In the genomic region with DNA sequence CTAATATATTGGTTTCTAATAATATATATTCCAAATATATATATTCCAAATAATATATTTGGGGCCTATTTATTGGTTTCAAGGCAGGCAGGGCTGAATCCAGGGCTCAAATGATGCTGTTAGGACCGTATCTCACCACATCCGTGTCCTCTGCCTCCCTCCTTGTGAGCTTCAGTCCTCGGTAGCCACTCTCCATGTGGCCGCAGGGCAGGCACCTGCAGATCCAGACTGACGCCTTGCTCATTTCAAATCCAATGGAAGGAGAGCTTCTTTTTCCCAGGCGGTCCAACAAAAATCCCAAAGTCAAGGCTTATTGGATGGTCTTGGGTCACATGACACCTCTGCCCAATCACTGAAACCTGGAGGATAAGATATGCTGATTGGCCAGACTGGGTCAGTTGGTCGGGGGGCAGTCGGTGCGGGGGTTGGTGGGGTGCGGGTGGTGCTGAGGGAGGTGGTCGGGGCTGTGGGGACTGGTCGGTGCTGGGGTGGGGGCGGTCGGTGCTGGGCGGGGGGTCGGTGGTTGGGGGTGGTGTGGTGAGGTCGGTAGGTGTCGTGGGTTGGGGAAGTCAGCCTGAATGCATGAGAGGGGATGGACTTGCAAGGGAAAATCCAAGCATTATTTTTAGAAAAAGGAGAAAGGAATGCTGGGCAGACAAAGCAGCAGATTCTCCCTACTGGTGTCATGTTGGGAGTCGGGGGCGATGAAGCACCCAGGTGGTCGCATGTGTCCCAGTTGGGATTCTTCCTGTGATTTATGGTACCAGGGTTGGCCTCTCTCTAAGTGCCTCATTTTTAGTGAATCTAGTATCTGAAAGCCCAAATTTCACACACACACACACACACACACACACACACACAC, we compare ENCODE assay signal across 11 cellular contexts.
DNase-seq lines count a peak whose midpoint lies in the region; ATAC-seq, FAIRE-seq and TF ChIP-seq lines count a peak whose summit lies in the region.
"Had no signal": no experiment of that assay in that cellular context is flagged by ENCODE, and none has a peak within 500 bp of the region (broad histone marks: within the 10 kb centered on the region; RNA-seq: fewer than 3 reads in every experiment).

No MANE protein-coding gene starts in this region.

- H3K36me3 ChIP-seq in HUES64 (ENCODE audit: insufficient read depth, low read length) = no peaks in the 10 kb centered on the region; the same call in 1 of the 2 replicates

- intact Hi-C loops in natural killer cell (cut with micrococcal nuclease) = loop anchor here (5.0 kb wide), 2 partner anchors 221 to 294 kb away; partner anchors contain the start of gene CD82

- H3K4me1 Mint-ChIP-seq in effector memory CD8-positive, alpha-beta T cell (ENCODE audit: low read depth in 2 of 2) = peaks cover 30 to 43% of the 10 kb centered on the region in 2 donors
- peaks cover 27 to 30% of the 10 kb centered on the region in 2 donors for H3K4me1 Mint-ChIP-seq in natural killer cell

- TF ChIP-seq CTCF in A549 (IDR thresholded peaks at IDR 0.05) (no peak), natural killer cell (IDR thresholded peaks at IDR 0.05) (no peak)

- H3K9me3 Mint-ChIP-seq in effector memory CD8-positive, alpha-beta T cell = no peaks in the 10 kb centered on the region
- no peaks in the 10 kb centered on the region for H3K9me3 Mint-ChIP-seq in natural killer cell
- H3K9me3 Mint-ChIP-seq: naive thymus-derived CD4-positive, alpha-beta T cell had no signal

- ATAC-seq in A549 (no peak), natural killer cell (no peak), HG03469 (IDR thresholded peaks at IDR 0.05; ENCODE audit: unreplicated experiment) (no peak), GM21529 (IDR thresholded peaks at IDR 0.05; ENCODE audit: unreplicated experiment) (no peak)
- no peak for ATAC-seq in effector memory CD8-positive, alpha-beta T cell (replicated peaks)

- H3K27me3 ChIP-seq in HUES64 (ENCODE audit: insufficient read depth, low read length) = no peaks in the 10 kb centered on the region

- H3K4me2 ChIP-seq in A549 = peak overlapping the region; percentile 79

- peak overlapping the region; percentile 57 to 84 for H3K27ac Mint-ChIP-seq in effector memory CD8-positive, alpha-beta T cell
- peak overlapping the region; percentile 79 to 89 for H3K27ac Mint-ChIP-seq in natural killer cell

- POLR2A ChIA-PET in A549 (lab: Yijun Ruan, JAX) = interaction anchor here (0.6 to 1.1 kb wide), 2 partner anchors 46 to 425 kb away, joined by 3 to 4 read pairs; no protein-coding TSS in a partner anchor

- TF ChIP-seq POLR2A in A549 (IDR thresholded peaks at IDR 0.05; ENCODE audit: low read length) = no peak

- H3K9me3 ChIP-seq in A549 = no peaks in the 10 kb centered on the region
- H3K9me3 ChIP-seq in HUES64 (ENCODE audit: insufficient read depth, low read depth, low read length) = no peaks in the 10 kb centered on the region

- CTCF ChIA-PET in A549 (lab: Yijun Ruan, JAX) = interaction anchor here (0.6 to 0.8 kb wide), 3 partner anchors 9 to 240 kb away, joined by 3 read pairs; no protein-coding TSS in a partner anchor

- peaks cover 4 to 9% of the 10 kb centered on the region in 2 donors for H3K27me3 Mint-ChIP-seq in effector memory CD8-positive, alpha-beta T cell
- peaks cover 66 to 83% of the 10 kb centered on the region in 2 donors for H3K27me3 Mint-ChIP-seq in natural killer cell (ENCODE audit: low read depth in 2 of 2)

- H3K4me3 Mint-ChIP-seq in effector memory CD8-positive, alpha-beta T cell = peak overlapping the region; percentile 59 to 71
- peak overlapping the region; percentile 83 for H3K4me3 Mint-ChIP-seq in natural killer cell

- no peak for TF ChIP-seq RAD21 in A549 (conservative IDR thresholded peaks at IDR 0.05 in 1 of 2, IDR thresholded peaks at IDR 0.05 in 1 of 2)

- H3K9ac ChIP-seq in HUES64 (ENCODE audit: low read depth, low read length) = peak overlapping the region; percentile 77

- no peak for DNase-seq in A549 (ENCODE audit: low read depth in 1 of 2, low spot score in 1 of 2)
- DNase-seq in effector memory CD8-positive, alpha-beta T cell = peak in 1 of 3 experiments; percentile 6
- no peak for DNase-seq in natural killer cell
- no peak for DNase-seq in islet precursor cell
- DNase-seq in GM19238 (ENCODE audit: insufficient read length, low spot score) = no peak
- DNase-seq: NCI-H1105 treated with DMSO at 0.1 percent for 48 hours, NCI-H774 had no signal

- H3K4me1 ChIP-seq in A549 = peaks cover 42% of the 10 kb centered on the region
- peaks cover 45% of the 10 kb centered on the region for H3K4me1 ChIP-seq in HUES64 (ENCODE audit: insufficient read depth, low read length)

- H3K4me3 ChIP-seq in A549 (no peak overlapping the region), HUES64 (ENCODE audit: low read length) (no peak overlapping the region)

- WGBS in A549 (ENCODE audit: missing lambda C conversion rate) = 96% methylated on average over 12 of the region's 21 CpGs
- 85% methylated on average over 21 of the region's 21 CpGs for WGBS in HUES64

- H3K27ac ChIP-seq in A549 (peak overlapping the region; percentile 88 to 99), HUES64 (ENCODE audit: low read depth, low read length) (peak overlapping the region; percentile 94)

- no peak for TF ChIP-seq EP300 in A549 (IDR thresholded peaks at IDR 0.05)

- peaks cover 13% of the 10 kb centered on the region for H3K36me3 Mint-ChIP-seq in effector memory CD8-positive, alpha-beta T cell (ENCODE audit: insufficient read depth)
- H3K36me3 Mint-ChIP-seq in natural killer cell = no peaks in the 10 kb centered on the region

- FAIRE-seq in A549 (lab: Jason Lieb, UNC) = no peak

TF ChIP-seq in A549, 52 proteins besides CTCF, POLR2A, EP300 and RAD21:
- TF ChIP-seq, protein P1, sequence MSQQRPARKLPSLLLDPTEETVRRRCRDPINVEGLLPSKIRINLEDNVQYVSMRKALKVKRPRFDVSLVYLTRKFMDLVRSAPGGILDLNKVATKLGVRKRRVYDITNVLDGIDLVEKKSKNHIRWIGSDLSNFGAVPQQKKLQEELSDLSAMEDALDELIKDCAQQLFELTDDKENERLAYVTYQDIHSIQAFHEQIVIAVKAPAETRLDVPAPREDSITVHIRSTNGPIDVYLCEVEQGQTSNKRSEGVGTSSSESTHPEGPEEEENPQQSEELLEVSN (IDR thresholded peaks at IDR 0.05; ENCODE audit: borderline replicate concordance, low read depth) = no peak
- no peak for TF ChIP-seq SMC3 (IDR thresholded peaks at IDR 0.05)
